20 cellular contexts compared by ENCODE assay signal in the genomic region with DNA sequence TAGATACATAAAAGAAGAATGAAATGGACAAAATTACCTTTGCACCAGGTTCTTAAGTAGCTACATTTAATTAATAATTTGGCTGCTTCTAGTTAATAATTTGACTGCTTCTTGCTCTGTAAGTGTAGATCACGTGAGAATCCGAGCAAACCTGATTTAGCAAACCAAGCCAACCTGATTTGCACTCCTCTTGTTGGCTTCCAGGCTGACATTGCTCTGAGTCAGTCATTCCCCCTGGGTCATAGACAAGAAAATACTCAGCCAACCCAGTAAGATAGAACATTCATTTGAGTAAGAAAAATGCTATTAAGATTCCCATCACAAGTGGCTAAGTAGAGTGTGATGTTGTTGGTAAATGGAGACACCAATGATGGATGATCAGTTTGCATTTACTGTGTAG.
A peak's percentile ranks its signal among the peaks of the same experiment; 100 is the strongest.
DNase-seq lines count a peak whose midpoint lies in the region; ATAC-seq, FAIRE-seq and TF ChIP-seq lines count a peak whose summit lies in the region.
"Had no signal": no experiment of that assay in that cellular context is flagged by ENCODE, and none has a peak within 500 bp of the region (broad histone marks: within the 10 kb centered on the region; RNA-seq: fewer than 3 reads in every experiment).

No MANE protein-coding gene starts in this region.

- DNase-seq in M059J (ENCODE audit: low read depth) (peak; percentile 10), bronchial epithelial cell (ENCODE audit: low read depth) (peak; percentile 60), foreskin keratinocyte (peak; percentile 21 to 56), AML-193 (lab: John Stamatoyannopoulos, UW) (no peak), HuH-7.5 (ENCODE audit: low spot score) (no peak)
- DNase-seq in stimulated activated CD4-positive, alpha-beta T cell treated with anti-CD3 and anti-CD28 coated beads, Interleukin-2, amount 100 ng/mL, for 48 hours, result no peak
- DNase-seq: ACHN; Caco-2; CD4-positive, alpha-beta T cell; DMS153; DMS79 treated with DMSO at 0.1 percent for 48 hours; GF-D8; H9 had no signal

- ATAC-seq in foreskin keratinocyte, result peak; percentile 41
- ATAC-seq in GM18861 (IDR thresholded peaks at IDR 0.05; ENCODE audit: unreplicated experiment), result no peak
- ATAC-seq: GM12878, HepG2 had no signal

- H3K27me3 ChIP-seq in bronchial epithelial cell (ENCODE audit: control insufficient read depth, insufficient read depth, low read length) (no peaks in the 10 kb centered on the region), foreskin keratinocyte (peaks cover 3% of the 10 kb centered on the region)

- H3K36me3 ChIP-seq in bronchial epithelial cell (ENCODE audit: control insufficient read depth, insufficient read depth, low read length), result no peaks in the 10 kb centered on the region

- no peak overlapping the region for H3K4me3 ChIP-seq in bronchial epithelial cell (ENCODE audit: low read depth, low read length)
- H3K4me3 ChIP-seq: GM12878 had no signal

- TF ChIP-seq CTCF in bronchial epithelial cell (IDR thresholded peaks at IDR 0.05; ENCODE audit: insufficient read depth, low read length, severe bottlenecking), result no peak
- TF ChIP-seq CTCF in foreskin keratinocyte (conservative IDR thresholded peaks at IDR 0.05), result no peak

- H3K27ac ChIP-seq in foreskin keratinocyte, result no peak overlapping the region
- H3K27ac ChIP-seq: C4-2B had no signal

- no peaks in the 10 kb centered on the region for H3K4me1 ChIP-seq in foreskin keratinocyte

- no peak for FAIRE-seq in bronchial epithelial cell (lab: Jason Lieb, UNC)
- FAIRE-seq: A204.1, GM12878, GM19239, H1, HepG2 had no signal

Comparison
In these comparisons a context has a peak if more than half of its experiments do, and no peak if none do; other contexts are left out.
1. DNase-seq: peak in M059J (single experiment), bronchial epithelial cell (single experiment) and foreskin keratinocyte (2 of 2); none in stimulated activated CD4-positive, alpha-beta T cell treated with anti-CD3 and anti-CD28 coated beads, Interleukin-2, amount 100 ng/mL, for 48 hours (0 of 2), AML-193 (0 of 2) and HuH-7.5 (single experiment).